Comparison of ENCODE assay signal across 1 cellular context in the genomic region with DNA sequence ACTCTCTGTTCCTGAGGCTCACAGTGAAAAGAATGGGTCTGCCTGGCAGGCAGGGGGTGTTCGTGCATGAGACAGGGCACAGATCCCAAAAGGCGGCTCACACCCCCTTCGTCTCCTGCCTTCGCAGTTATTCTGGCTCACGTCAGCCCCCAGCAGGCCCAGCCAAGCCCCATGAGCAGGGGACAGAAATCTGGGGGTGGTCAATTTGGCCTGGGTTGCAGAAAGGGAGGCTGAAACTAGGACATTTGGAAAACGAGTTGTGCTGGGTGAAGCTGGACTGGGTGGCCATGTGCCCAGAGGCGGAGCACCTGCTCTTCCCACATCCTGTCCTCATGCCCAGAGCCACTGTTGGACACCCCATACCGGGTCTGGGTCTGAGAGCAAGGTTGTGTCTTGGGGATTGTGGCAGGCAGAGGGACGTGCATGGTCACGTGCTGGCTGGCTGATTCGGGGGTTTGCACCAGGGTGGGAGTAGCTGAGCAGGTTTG.
TF ChIP-seq lines count a peak whose summit lies in the region.

No MANE protein-coding gene starts in this region.

TF ChIP-seq in GM23338, 12 proteins besides CTCF, POLR2A, EP300 and RAD21 (continued from another document):
- TF ChIP-seq ZNF462 (CRISPR knock-in tag; IDR thresholded peaks at IDR 0.05) (no peak), EZH2 (IDR thresholded peaks at IDR 0.05; ENCODE audit: low read depth, unreplicated experiment) (no peak), ZNF331 (CRISPR knock-in tag; IDR thresholded peaks at IDR 0.05; ENCODE audit: low read depth) (no peak)
TF ChIP-seq in GM23338: peak in this region for 0.
